Comparison of ENCODE assay signal across 15 cellular contexts in genomic region chr12:65728348-65728912, GRCh38.
A peak's percentile ranks its signal among the peaks of the same experiment; 100 is the strongest.
DNase-seq lines count a peak whose midpoint lies in the region; ATAC-seq, FAIRE-seq and TF ChIP-seq lines count a peak whose summit lies in the region.
"Had no signal": no experiment of that assay in that cellular context is flagged by ENCODE, and none has a peak within 500 bp of the region (broad histone marks: within the 10 kb centered on the region; RNA-seq: fewer than 3 reads in every experiment).

No MANE protein-coding gene starts in this region.

- H3K4me1 Mint-ChIP-seq in stimulated activated effector memory CD8-positive, alpha-beta T cell treated with anti-CD3 and anti-CD28 coated beads, Interleukin-12 subunit alpha, Interleukin-12 subunit beta, amount 100 ng/mL, for 72 hours, result no peaks in the 10 kb centered on the region
- H3K4me1 Mint-ChIP-seq: central memory CD8-positive, alpha-beta T cell had no signal

- H3K27ac Mint-ChIP-seq in stimulated activated effector memory CD8-positive, alpha-beta T cell treated with anti-CD3 and anti-CD28 coated beads, Interleukin-12 subunit alpha, Interleukin-12 subunit beta, amount 100 ng/mL, for 72 hours, result no peak overlapping the region
- H3K27ac Mint-ChIP-seq: activated T-helper 2 cell treated with anti-CD3 and anti-CD28 coated beads, Interferon-gamma antibody, Interleukin-2, Interleukin-4, amounts not matched to agents 10 μg/mL and 5 μg/mL and 100 μg/mL, durations not matched to agents 14 hours and 24 hours and 36 hours had no signal

- peak overlapping the region; percentile 73 for H3K18ac ChIP-seq in mesendoderm (ENCODE audit: low read length)

- H3K9me3 Mint-ChIP-seq in stimulated activated effector memory CD8-positive, alpha-beta T cell treated with anti-CD3 and anti-CD28 coated beads, Interleukin-12 subunit alpha, Interleukin-12 subunit beta, amount 100 ng/mL, for 72 hours, result no peaks in the 10 kb centered on the region
- H3K9me3 Mint-ChIP-seq: activated T-helper 2 cell treated with anti-CD3 and anti-CD28 coated beads, Interferon-gamma antibody, Interleukin-2, Interleukin-4, amounts not matched to agents 10 μg/mL and 5 μg/mL and 100 μg/mL, durations not matched to agents 14 hours and 24 hours and 36 hours; central memory CD8-positive, alpha-beta T cell had no signal

- no peak overlapping the region for H4K5ac ChIP-seq in mesendoderm (ENCODE audit: low read length)

- no peaks in the 10 kb centered on the region for H3K79me2 ChIP-seq in mesendoderm (ENCODE audit: control insufficient read depth, insufficient read depth, low read length)

- peak; percentile 39 for FAIRE-seq in endometrium (lab: Jason Lieb, UNC)

- no peak overlapping the region; the same call in 1 of the 2 replicates for H3K27ac ChIP-seq in HUES6 (ENCODE audit: low read depth, low read length)
- no peak overlapping the region for H3K27ac ChIP-seq in mesendoderm (ENCODE audit: low read depth, low read length)
- H3K27ac ChIP-seq: BLaER1, SJSA1 had no signal

- no peak overlapping the region for H3K23ac ChIP-seq in mesendoderm (ENCODE audit: low read length)

- no peak overlapping the region for H2BK5ac ChIP-seq in mesendoderm (ENCODE audit: low read length)

- H2BK120ac ChIP-seq in mesendoderm (ENCODE audit: low read depth, low read length), result no peak overlapping the region

- no peak overlapping the region for H2BK15ac ChIP-seq in mesendoderm (replicated peaks; ENCODE audit: low read depth)

- H3K4me3 ChIP-seq in AG04449 (ENCODE audit: low read depth, low read length) (peak overlapping the region; percentile 67), HUES6 (ENCODE audit: low read depth, low read length) (peak overlapping the region; percentile 63), mesendoderm (ENCODE audit: low read length) (no peak overlapping the region)
- H3K4me3 ChIP-seq: BLaER1, SJSA1 had no signal

- peak overlapping the region; percentile 56 for H3K9ac ChIP-seq in HUES6 (ENCODE audit: low read length)
- H3K9ac ChIP-seq in mesendoderm (ENCODE audit: low read length), result peak overlapping the region; percentile 71
- H3K9ac ChIP-seq: BLaER1 had no signal

- POLR2A ChIA-PET in AG04449 (lab: Yijun Ruan, JAX), result interaction anchor here (0.8 kb wide), 1 partner anchor 13 kb away, joined by 3 read pairs; no protein-coding TSS in a partner anchor

- H3K4me1 ChIP-seq in HUES6 (ENCODE audit: control insufficient read depth, insufficient read depth, low read length), result peaks cover 7% of the 10 kb centered on the region; the same call in 1 of the 2 replicates
- no peaks in the 10 kb centered on the region for H3K4me1 ChIP-seq in mesendoderm (ENCODE audit: control insufficient read depth, low read depth, low read length)
- H3K4me1 ChIP-seq: BLaER1 had no signal

- TF ChIP-seq CTCF in AG04449 (IDR thresholded peaks at IDR 0.05; ENCODE audit: insufficient read depth, low read length, missing control alignments), result no peak

- peak overlapping the region; percentile 37 for H3K4me2 ChIP-seq in mesendoderm (ENCODE audit: low read length)
- H3K4me2 ChIP-seq: BLaER1 had no signal

- DNase-seq in AG04449 (ENCODE audit: low read depth, low spot score) (no peak), mesendoderm (no peak), NCI-H2227 treated with DMSO at 0.1 percent for 48 hours (lab: John Stamatoyannopoulos, UW) (no peak), NCI-H2081 (lab: John Stamatoyannopoulos, UW) (no peak), T-helper 2 cell (no peak)
- no peak for DNase-seq in stimulated activated effector memory CD8-positive, alpha-beta T cell treated with anti-CD3 and anti-CD28 coated beads, Interleukin-12 subunit alpha, Interleukin-12 subunit beta, amount 100 ng/mL, for 72 hours (ENCODE audit: low spot score in 2 of 2)
- DNase-seq: NCI-H1436 treated with DMSO at 0.1 percent for 48 hours had no signal

- H3K4me3 Mint-ChIP-seq in stimulated activated effector memory CD8-positive, alpha-beta T cell treated with anti-CD3 and anti-CD28 coated beads, Interleukin-12 subunit alpha, Interleukin-12 subunit beta, amount 100 ng/mL, for 72 hours, result no peak overlapping the region
- H3K4me3 Mint-ChIP-seq: central memory CD8-positive, alpha-beta T cell had no signal

- peak overlapping the region; percentile 87 for H3K56ac ChIP-seq in mesendoderm (ENCODE audit: low read length)

- no peaks in the 10 kb centered on the region for H3K36me3 ChIP-seq in HUES6 (ENCODE audit: control insufficient read depth, insufficient read depth, low read length)
- H3K36me3 ChIP-seq in mesendoderm (ENCODE audit: control insufficient read depth, insufficient read depth, low read length), result no peaks in the 10 kb centered on the region

- H2AK5ac ChIP-seq in mesendoderm (ENCODE audit: low read length), result no peak overlapping the region

- H3K79me1 ChIP-seq in mesendoderm (ENCODE audit: low read length), result no peaks in the 10 kb centered on the region

- H4K8ac ChIP-seq in mesendoderm (ENCODE audit: low read depth, low read length), result no peak overlapping the region

- H3K36me3 Mint-ChIP-seq in stimulated activated effector memory CD8-positive, alpha-beta T cell treated with anti-CD3 and anti-CD28 coated beads, Interleukin-12 subunit alpha, Interleukin-12 subunit beta, amount 100 ng/mL, for 72 hours, result no peaks in the 10 kb centered on the region

- no CpG with 5 or more reads among the region's 8 CpGs for WGBS in mesendoderm (ENCODE audit: extremely low coverage, insufficient coverage, low lambda C conversion rate)

- H3K4ac ChIP-seq in mesendoderm (ENCODE audit: low read depth, low read length), result no peak overlapping the region

- ATAC-seq in stimulated activated effector memory CD8-positive, alpha-beta T cell treated with anti-CD3 and anti-CD28 coated beads, Interleukin-12 subunit alpha, Interleukin-12 subunit beta, amount 100 ng/mL, for 72 hours, result no peak
- ATAC-seq: activated CD4-positive, CD25-positive, alpha-beta regulatory T cell treated with anti-CD3 and anti-CD28 coated beads, Interleukin-2, amount 50 U/mL, for 24 hours; right cardiac atrium had no signal

- H3K9me3 ChIP-seq in HUES6 (ENCODE audit: control insufficient read depth, insufficient read depth, low read depth, low read length), result no peaks in the 10 kb centered on the region
- H3K9me3 ChIP-seq: SJSA1 had no signal

- H3K27me3 ChIP-seq in HUES6 (ENCODE audit: control insufficient read depth, insufficient read depth, low read length) (peaks cover 33% of the 10 kb centered on the region), mesendoderm (ENCODE audit: insufficient read depth, low read length, poor library complexity) (no peaks in the 10 kb centered on the region)
- H3K27me3 ChIP-seq: BLaER1, SJSA1 had no signal

- CTCF ChIA-PET in AG04449 (lab: Yijun Ruan, JAX), result interaction anchor here (1.1 to 1.4 kb wide), 2 partner anchors 379 to 422 kb away, joined by 3 to 5 read pairs; no protein-coding TSS in a partner anchor
